ENCODE assay signal across 8 cellular contexts in genomic region chr12:107685360-107686248, GRCh38. TPM values are rescaled to one million over a fixed set of nuclear protein-coding genes. Genes with fewer than 3 reads are reported as not detected.
DNase-seq lines count a peak whose midpoint lies in the region; TF ChIP-seq lines count a peak whose summit lies in the region.

TSS of gene PWP1 (plus strand) at chr12:107685799. CDS start at chr12:107685900, 101 bp downstream.

- TF ChIP-seq CTCF in GM20000 (IDR thresholded peaks at IDR 0.05; ENCODE audit: extremely low read depth, missing control alignments) = no peak

- peaks cover 12% of the 10 kb centered on the region for H3K36me3 ChIP-seq in effector memory CD4-positive, alpha-beta T cell (ENCODE audit: control insufficient read depth, insufficient read depth, low read length)

- H3K27me3 ChIP-seq in effector memory CD4-positive, alpha-beta T cell (replicated peaks; ENCODE audit: control insufficient read depth, insufficient read depth, low read length, poor library complexity, severe bottlenecking) = no peaks in the 10 kb centered on the region

- H3K4me1 ChIP-seq in effector memory CD4-positive, alpha-beta T cell (ENCODE audit: control insufficient read depth, insufficient read depth, low read length, poor library complexity, severe bottlenecking) = peaks cover 12% of the 10 kb centered on the region

- no peaks in the 10 kb centered on the region for H3K9me3 ChIP-seq in effector memory CD4-positive, alpha-beta T cell (ENCODE audit: control insufficient read depth, low read length)

- peak within 1 kb of the TSS; percentile 70 for H3K4me3 ChIP-seq in effector memory CD4-positive, alpha-beta T cell (ENCODE audit: insufficient read depth, low read depth, low read length, poor library complexity, severe bottlenecking)

- DNase-seq in COLO668 (lab: John Stamatoyannopoulos, UW; ENCODE audit: unreplicated experiment) (peak; percentile 99), GM20000 (ENCODE audit: low spot score) (peak; percentile 92), HT-29 (ENCODE audit: low spot score) (peak; percentile 98), lung microvascular endothelial cell (ENCODE audit: low read depth in 2 of 2) (peak; percentile 98)
- peak; percentile 83 for DNase-seq in NK-92 treated with Interleukin-12 subunit alpha and Interleukin-12 subunit beta, amount 100 ng/mL, for 24 hours (lab: John Stamatoyannopoulos, UW)
- peak; percentile 98 for DNase-seq in activated CD8-positive, alpha-beta memory T cell treated with anti-CD3 and anti-CD28 coated beads for 24 hours
- peak; percentile 91 to 93 (median 92) for DNase-seq in effector memory CD4-positive, alpha-beta T cell
- DNase-seq in stimulated activated CD4-positive, alpha-beta T cell treated with anti-CD3 and anti-CD28 coated beads, TNF-alpha, amount 100 ng/mL, for 4 hours (ENCODE audit: low read depth in 3 of 3) = peak; percentile 89 to 92 (median 91)

- H3K27ac ChIP-seq in effector memory CD4-positive, alpha-beta T cell (ENCODE audit: insufficient read depth, low read length, poor library complexity, severe bottlenecking) = peak within 1 kb of the TSS; percentile 78

RNA-seq across cellular contexts. Expression of gene PWP1, which starts in this region (rescaled TPM):
- total RNA-seq in HT-29 (2014; rRNA removed; shearing (Covaris generic)) = 32.0 and 34.8 TPM in 2 replicates
- 49.2 and 51.4 TPM in 2 replicates for total RNA-seq in lung microvascular endothelial cell

Comparison
In these comparisons a context has a peak if more than half of its experiments do, and no peak if none do; other contexts are left out.
1. Peak in every context shown above with its lines: DNase-seq, H3K4me3 ChIP-seq and H3K27ac ChIP-seq.